Comparison of ENCODE assay signal across 19 cellular contexts in the genomic region with DNA sequence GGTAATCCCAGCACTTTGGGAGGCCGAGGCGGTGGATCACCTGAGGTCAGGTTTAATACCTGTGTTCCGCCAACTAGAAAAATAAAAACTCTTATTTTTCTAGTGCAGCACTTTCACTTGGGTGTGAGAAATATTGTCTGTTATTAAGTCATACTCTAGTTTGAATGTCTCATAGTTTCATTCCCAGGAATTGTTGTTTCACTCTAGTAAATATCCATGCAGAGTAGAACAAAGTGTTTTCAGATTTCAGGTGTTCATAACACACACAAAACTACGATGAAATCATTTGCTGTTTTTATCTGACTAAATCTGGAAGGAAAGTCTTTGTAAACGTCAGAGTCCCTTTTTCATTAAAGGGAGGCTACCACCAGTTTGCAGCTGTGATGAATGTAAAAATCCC. TPM values are rescaled to one million over a fixed set of nuclear protein-coding genes. Genes with fewer than 3 reads are reported as not detected.
DNase-seq lines count a peak whose midpoint lies in the region; ATAC-seq and TF ChIP-seq lines count a peak whose summit lies in the region.
"Had no signal": no experiment of that assay in that cellular context is flagged by ENCODE, and none has a peak within 500 bp of the region (broad histone marks: within the 10 kb centered on the region; RNA-seq: fewer than 3 reads in every experiment).

No MANE protein-coding gene starts in this region.

- no peak overlapping the region for H3K27ac ChIP-seq in DND-41 (ENCODE audit: low read length)
- H3K27ac ChIP-seq: C4-2B had no signal

- ATAC-seq in DND-41 (ENCODE audit: insufficient read depth, low read depth) (no peak), HG03175 (IDR thresholded peaks at IDR 0.05; ENCODE audit: unreplicated experiment) (no peak)
- peak; percentile 5 to 27 for ATAC-seq in activated naive CD4-positive, alpha-beta T cell treated with anti-CD3 and anti-CD28 coated beads, Interleukin-2, amount 50 U/mL, for 72 hours
- ATAC-seq in naive thymus-derived CD8-positive, alpha-beta T cell: no peak
- ATAC-seq: PC-3 had no signal

- H3K4me3 Mint-ChIP-seq in activated CD4-positive, alpha-beta memory T cell treated with anti-CD3 and anti-CD28 coated beads for 36 hours: peak overlapping the region; percentile 46
- no peak overlapping the region for H3K4me3 Mint-ChIP-seq in activated CD4-positive, alpha-beta memory T cell treated with anti-CD3 and anti-CD28 coated beads, Interleukin-2, amount 10 ng/mL, durations not matched to agents 7 days and 5 days
- peak overlapping the region; percentile 70 to 98 (median 92) for H3K4me3 Mint-ChIP-seq in naive thymus-derived CD8-positive, alpha-beta T cell

- no peak overlapping the region for H3K9ac ChIP-seq in DND-41 (ENCODE audit: low read depth, low read length)

- H3K36me3 ChIP-seq in DND-41 (ENCODE audit: insufficient read depth, low read length): no peaks in the 10 kb centered on the region
- H3K36me3 ChIP-seq: tibial nerve had no signal

- peaks cover 10% of the 10 kb centered on the region; the same call in 1 of the 2 replicates for H4K20me1 ChIP-seq in DND-41 (ENCODE audit: insufficient read depth, low read length)

- no peaks in the 10 kb centered on the region for H3K9me3 Mint-ChIP-seq in activated CD4-positive, alpha-beta memory T cell treated with anti-CD3 and anti-CD28 coated beads for 36 hours
- no peaks in the 10 kb centered on the region for H3K9me3 Mint-ChIP-seq in activated CD4-positive, alpha-beta memory T cell treated with anti-CD3 and anti-CD28 coated beads, Interleukin-2, amount 10 ng/mL, durations not matched to agents 7 days and 5 days
- H3K9me3 Mint-ChIP-seq in activated naive CD4-positive, alpha-beta T cell treated with anti-CD3 and anti-CD28 coated beads, Interleukin-2, amount 50 U/mL, for 72 hours: no peaks in the 10 kb centered on the region
- no peaks in the 10 kb centered on the region for H3K9me3 Mint-ChIP-seq in naive thymus-derived CD8-positive, alpha-beta T cell

- H3K79me2 ChIP-seq in DND-41 (ENCODE audit: insufficient read depth, low read length): peaks cover 83% of the 10 kb centered on the region

- no peak overlapping the region for H3K4me3 ChIP-seq in DND-41 (ENCODE audit: low read depth in 1 of 2, low read length in 2 of 2)
- H3K4me3 ChIP-seq: tibial nerve had no signal

- H3K9me3 ChIP-seq in DND-41 (ENCODE audit: insufficient read depth, low read length, severe bottlenecking): no peaks in the 10 kb centered on the region
- H3K9me3 ChIP-seq: tibial nerve had no signal

- H3K27me3 ChIP-seq in DND-41 (ENCODE audit: insufficient read depth, low read length, poor library complexity): no peaks in the 10 kb centered on the region
- H3K27me3 ChIP-seq: tibial nerve had no signal

- H3K27me3 Mint-ChIP-seq in activated CD4-positive, alpha-beta memory T cell treated with anti-CD3 and anti-CD28 coated beads for 36 hours: no peaks in the 10 kb centered on the region
- H3K27me3 Mint-ChIP-seq in activated CD4-positive, alpha-beta memory T cell treated with anti-CD3 and anti-CD28 coated beads, Interleukin-2, amount 10 ng/mL, durations not matched to agents 7 days and 5 days: no peaks in the 10 kb centered on the region
- no peaks in the 10 kb centered on the region for H3K27me3 Mint-ChIP-seq in naive thymus-derived CD8-positive, alpha-beta T cell

- H3K36me3 Mint-ChIP-seq in activated CD4-positive, alpha-beta memory T cell treated with anti-CD3 and anti-CD28 coated beads for 36 hours: peaks cover 5% of the 10 kb centered on the region
- peaks cover 2% of the 10 kb centered on the region for H3K36me3 Mint-ChIP-seq in activated CD4-positive, alpha-beta memory T cell treated with anti-CD3 and anti-CD28 coated beads, Interleukin-2, amount 10 ng/mL, durations not matched to agents 7 days and 5 days (ENCODE audit: low read depth)
- peaks cover 12 to 23% of the 10 kb centered on the region in 2 donors for H3K36me3 Mint-ChIP-seq in activated naive CD4-positive, alpha-beta T cell treated with anti-CD3 and anti-CD28 coated beads, Interleukin-2, amount 50 U/mL, for 72 hours
- H3K36me3 Mint-ChIP-seq in naive thymus-derived CD8-positive, alpha-beta T cell: peaks cover 0 to 5% (median 5%) of the 10 kb centered on the region in 3 donors

- H3K27ac Mint-ChIP-seq in activated CD4-positive, alpha-beta memory T cell treated with anti-CD3 and anti-CD28 coated beads for 36 hours: peak overlapping the region; percentile 92
- H3K27ac Mint-ChIP-seq in activated CD4-positive, alpha-beta memory T cell treated with anti-CD3 and anti-CD28 coated beads, Interleukin-2, amount 10 ng/mL, durations not matched to agents 7 days and 5 days: no peak overlapping the region
- peak overlapping the region; percentile 94 to 99 for H3K27ac Mint-ChIP-seq in activated naive CD4-positive, alpha-beta T cell treated with anti-CD3 and anti-CD28 coated beads, Interleukin-2, amount 50 U/mL, for 72 hours
- peak overlapping the region in 8 of 10 donors; percentile 89 to 97 (median 95) for H3K27ac Mint-ChIP-seq in naive thymus-derived CD8-positive, alpha-beta T cell

- H3K4me1 ChIP-seq in DND-41 (ENCODE audit: insufficient read depth, low read length): peaks cover 77% of the 10 kb centered on the region

- H3K4me2 ChIP-seq in DND-41 (ENCODE audit: insufficient read depth, low read length): peak overlapping the region; percentile 29; the same call in 1 of the 2 replicates

- CTCF ChIA-PET in activated CD4-positive, alpha-beta memory T cell treated with anti-CD3 and anti-CD28 coated beads for 36 hours (lab: Charles Lee): interaction anchor here (0.5 kb wide), 1 partner anchor 63 kb away, joined by 3 read pairs; no protein-coding TSS in a partner anchor
- CTCF ChIA-PET in activated CD4-positive, alpha-beta memory T cell treated with anti-CD3 and anti-CD28 coated beads, Interleukin-2, amount 10 ng/mL, durations not matched to agents 7 days and 5 days (lab: Charles Lee): interaction anchor here (0.9 kb wide), 1 partner anchor 51 kb away, joined by 3 read pairs; no protein-coding TSS in a partner anchor

- no peak for TF ChIP-seq CTCF in DND-41 (IDR thresholded peaks at IDR 0.05; ENCODE audit: borderline replicate concordance, extremely low read depth, low read length, poor library complexity, severe bottlenecking)

- no peak overlapping the region for H2AFZ ChIP-seq in DND-41 (ENCODE audit: low read depth, low read length)

- POLR2A ChIA-PET in activated CD4-positive, alpha-beta memory T cell treated with anti-CD3 and anti-CD28 coated beads for 36 hours (lab: Charles Lee): interaction anchor here (1.9 kb wide), 1 partner anchor 62 kb away, joined by 7 read pairs; no protein-coding TSS in a partner anchor
- POLR2A ChIA-PET in activated CD4-positive, alpha-beta memory T cell treated with anti-CD3 and anti-CD28 coated beads, Interleukin-2, amount 10 ng/mL, durations not matched to agents 7 days and 5 days (lab: Charles Lee): no interaction called here
- POLR2A ChIA-PET in naive thymus-derived CD8-positive, alpha-beta T cell (lab: Charles Lee): interaction anchor here (0.8 to 5.6 kb wide), 5 partner anchors 17 to 113 kb away, joined by 3 to 46 read pairs (median 4); no protein-coding TSS in a partner anchor

- intact Hi-C loops in activated CD4-positive, alpha-beta memory T cell treated with anti-CD3 and anti-CD28 coated beads for 36 hours (cut with micrococcal nuclease): loop anchor here (1.0 to 10.0 kb wide), 8 partner anchors 18 to 1376 kb away; a partner anchor contains a TSS

- peaks cover 57% of the 10 kb centered on the region for H3K4me1 Mint-ChIP-seq in activated CD4-positive, alpha-beta memory T cell treated with anti-CD3 and anti-CD28 coated beads for 36 hours (ENCODE audit: low read depth)
- H3K4me1 Mint-ChIP-seq in activated CD4-positive, alpha-beta memory T cell treated with anti-CD3 and anti-CD28 coated beads, Interleukin-2, amount 10 ng/mL, durations not matched to agents 7 days and 5 days: peaks cover 46% of the 10 kb centered on the region
- H3K4me1 Mint-ChIP-seq in naive thymus-derived CD8-positive, alpha-beta T cell: peaks cover 29 to 67% (median 59%) of the 10 kb centered on the region in 4 donors

- peak; percentile 26 for DNase-seq in activated CD4-positive, alpha-beta memory T cell treated with anti-CD3 and anti-CD28 coated beads for 36 hours
- no peak for DNase-seq in activated CD4-positive, alpha-beta memory T cell treated with anti-CD3 and anti-CD28 coated beads, Interleukin-2, amount 10 ng/mL, durations not matched to agents 7 days and 5 days
- DNase-seq in DND-41: no peak
- no peak for DNase-seq in activated naive CD4-positive, alpha-beta T cell treated with anti-CD3 and anti-CD28 coated beads, Interleukin-2, amount 50 U/mL, for 72 hours (ENCODE audit: low spot score in 2 of 2)
- DNase-seq in naive thymus-derived CD8-positive, alpha-beta T cell: no peak
- no peak for DNase-seq in stimulated activated CD4-positive, alpha-beta T cell treated with anti-CD3 and anti-CD28 coated beads, Interleukin-4, amount 100 ng/mL, for 4 hours
- DNase-seq in cerebellar nuclear complex (lab: John Stamatoyannopoulos, UW): no peak
- DNase-seq: dermis blood vessel endothelial cell, DMS53, Kasumi-1, midbrain, NCI-H1436, NCI-H2171, NCI-H69, PC-3, T1000 had no signal

RNA-seq across cellular contexts. Expression of a gene that starts 3.9 kb away (rescaled TPM):
- 1 to 10 TPM; 5.8 to 5.9 TPM for total RNA-seq in activated CD4-positive, alpha-beta memory T cell treated with anti-CD3 and anti-CD28 coated beads for 36 hours
- 1 to 10 TPM; 4.3 to 5.2 TPM for total RNA-seq in activated CD4-positive, alpha-beta memory T cell treated with anti-CD3 and anti-CD28 coated beads, Interleukin-2, amount 10 ng/mL, durations not matched to agents 7 days and 5 days
- 10 to 100 TPM; 17.7 to 23.3 TPM for total RNA-seq in activated naive CD4-positive, alpha-beta T cell treated with anti-CD3 and anti-CD28 coated beads, Interleukin-2, amount 50 U/mL, for 72 hours
- 10 to 100 TPM; 55.6 to 57.2 TPM for total RNA-seq in naive thymus-derived CD8-positive, alpha-beta T cell
- 10 to 100 TPM; 11.0 to 24.4 (median 16.0) TPM for polyA plus RNA-seq in naive thymus-derived CD8-positive, alpha-beta T cell

Comparison
In these comparisons a context has a peak if more than half of its experiments do, and no peak if none do; other contexts are left out.
1. ATAC-seq: peak in activated naive CD4-positive, alpha-beta T cell treated with anti-CD3 and anti-CD28 coated beads, Interleukin-2, amount 50 U/mL, for 72 hours (2 of 2); none in DND-41 (single experiment), naive thymus-derived CD8-positive, alpha-beta T cell (0 of 2) and HG03175 (single experiment).